ENCODE assay signal across 8 cellular contexts in genomic region chr6:12890171-12890790, GRCh38.
DNase-seq lines count a peak whose midpoint lies in the region; ATAC-seq and TF ChIP-seq lines count a peak whose summit lies in the region.

No MANE protein-coding gene starts in this region.

- DNase-seq in heart right ventricle (no peak), cardiac septum (ENCODE audit: low spot score) (no peak), RWPE2 (ENCODE audit: low spot score) (no peak), fibroblast of the aortic adventitia (ENCODE audit: low read depth) (no peak), upper lobe of right lung (no peak)

- WGBS in heart right ventricle, 2 donors: 93 to 97% methylated on average over 9 of the region's 9 CpGs

- intact Hi-C loops in heart right ventricle (cut with DNase I): loop anchor here in 7 of 10 donors (5.0 to 10.0 kb wide), 5 partner anchors 253 to 1303 kb away; partner anchors contain the start of gene EDN1 (in 1 of the 7)
- intact Hi-C loops in cardiac septum (cut with DNase I): loop anchor here (10.0 kb wide), 1 partner anchor 255 kb away; no protein-coding TSS in a partner anchor
- intact Hi-C loops in upper lobe of right lung (cut with DNase I): loop anchor here (10.0 kb wide), 1 partner anchor 255 kb away; no protein-coding TSS in a partner anchor

- TF ChIP-seq CTCF in heart right ventricle (IDR thresholded peaks at IDR 0.05): peak in 7 of 9 donors; percentile 12 to 50 (median 34)
- TF ChIP-seq CTCF in RWPE2 (IDR thresholded peaks at IDR 0.05; ENCODE audit: poor library complexity, severe bottlenecking): peak; percentile 29
- TF ChIP-seq CTCF in fibroblast of the aortic adventitia (IDR thresholded peaks at IDR 0.05; ENCODE audit: insufficient read depth, low read length): peak; percentile 51
- TF ChIP-seq CTCF in upper lobe of right lung (IDR thresholded peaks at IDR 0.05): peak; percentile 55

- no peaks in the 10 kb centered on the region for H3K36me3 ChIP-seq in heart right ventricle
- no peaks in the 10 kb centered on the region for H3K36me3 ChIP-seq in RWPE2 (ENCODE audit: low read depth)
- H3K36me3 ChIP-seq in upper lobe of right lung: no peaks in the 10 kb centered on the region

- H3K4me3 ChIP-seq in heart right ventricle (no peak overlapping the region), RWPE2 (ENCODE audit: severe bottlenecking) (no peak overlapping the region), fibroblast of the aortic adventitia (ENCODE audit: low read depth, low read length) (no peak overlapping the region), upper lobe of right lung (no peak overlapping the region)

- H3K9me3 ChIP-seq in heart right ventricle (peaks cover 0 to 27% (median 6%) of the 10 kb centered on the region in 11 donors), RWPE2 (ENCODE audit: severe bottlenecking) (no peaks in the 10 kb centered on the region), upper lobe of right lung (no peaks in the 10 kb centered on the region)

- H3K27ac ChIP-seq in heart right ventricle (no peak overlapping the region), RWPE2 (ENCODE audit: poor library complexity, severe bottlenecking) (no peak overlapping the region), upper lobe of right lung (no peak overlapping the region)

- H3K4me1 ChIP-seq in heart right ventricle (peaks cover 0 to 20% (median 7%) of the 10 kb centered on the region in 9 donors), RWPE2 (ENCODE audit: insufficient read depth, poor library complexity, severe bottlenecking) (no peaks in the 10 kb centered on the region), upper lobe of right lung (no peaks in the 10 kb centered on the region)

- H3K27me3 ChIP-seq in heart right ventricle: no peaks in the 10 kb centered on the region
- no peaks in the 10 kb centered on the region for H3K27me3 ChIP-seq in RWPE2 (ENCODE audit: insufficient read depth, poor library complexity, severe bottlenecking)
- H3K27me3 ChIP-seq in upper lobe of right lung: no peaks in the 10 kb centered on the region

- no peak for ATAC-seq in heart right ventricle
- ATAC-seq in RWPE2 (ENCODE audit: low read depth): no peak
- peak; percentile 54 for ATAC-seq in upper lobe of right lung
- no peak for ATAC-seq in HG02623 (IDR thresholded peaks at IDR 0.05; ENCODE audit: unreplicated experiment)
- ATAC-seq in GM18861 (IDR thresholded peaks at IDR 0.05; ENCODE audit: unreplicated experiment): no peak
- ATAC-seq in GM18873 (IDR thresholded peaks at IDR 0.05; ENCODE audit: low FRiP score, unreplicated experiment): no peak
